10 cellular contexts compared by ENCODE assay signal in genomic region chr20:4951299-4951698, GRCh38. TPM values are rescaled to one million over a fixed set of nuclear protein-coding genes. Genes with fewer than 3 reads are reported as not detected.
DNase-seq lines count a peak whose midpoint lies in the region; ATAC-seq and TF ChIP-seq lines count a peak whose summit lies in the region.
"Had no signal": no experiment of that assay in that cellular context is flagged by ENCODE, and none has a peak within 500 bp of the region (broad histone marks: within the 10 kb centered on the region; RNA-seq: fewer than 3 reads in every experiment).

No MANE protein-coding gene starts in this region.

- H3F3A ChIP-seq in OCI-LY1 (ENCODE audit: insufficient read depth, low read length) = no peaks in the 10 kb centered on the region

- no peak overlapping the region for H3K9ac ChIP-seq in OCI-LY1 (ENCODE audit: low read length)
- no peak overlapping the region for H3K9ac ChIP-seq in muscle layer of colon (ENCODE audit: low read length)

- H3K4me1 ChIP-seq in OCI-LY1 (ENCODE audit: insufficient read depth, low read length, severe bottlenecking) (peaks cover 43% of the 10 kb centered on the region), esophagus squamous epithelium (peaks cover 0 to 43% (median 16%) of the 10 kb centered on the region in 3 donors), muscle layer of colon (ENCODE audit: insufficient read depth, low read length) (peaks cover 26% of the 10 kb centered on the region)

- H3K4me3 ChIP-seq in OCI-LY1 (ENCODE audit: low read depth, low read length, poor library complexity, severe bottlenecking) (no peak overlapping the region), esophagus squamous epithelium (no peak overlapping the region), muscle layer of colon (ENCODE audit: low read depth in 1 of 2, low read length in 2 of 2) (no peak overlapping the region)
- H3K4me3 ChIP-seq: BLaER1 treated with 17β-estradiol and CSF1 and Interleukin-3, amounts not matched to agents 10 nM and 100 nM had no signal

- H3K27me3 ChIP-seq in OCI-LY1 (ENCODE audit: insufficient read depth, low read length) = no peaks in the 10 kb centered on the region
- H3K27me3 ChIP-seq in esophagus squamous epithelium = no peaks in the 10 kb centered on the region
- no peaks in the 10 kb centered on the region for H3K27me3 ChIP-seq in muscle layer of colon (ENCODE audit: control insufficient read depth in 1 of 2, insufficient read depth in 2 of 2, low read length in 2 of 2)
- H3K27me3 ChIP-seq: BLaER1 treated with 17β-estradiol and CSF1 and Interleukin-3, amounts not matched to agents 10 nM and 100 nM had no signal

- no peaks in the 10 kb centered on the region for H3K9me2 ChIP-seq in OCI-LY1 (ENCODE audit: low read depth, low read length)

- TF ChIP-seq POLR2A in esophagus squamous epithelium (IDR thresholded peaks at IDR 0.05) = no peak

- no peak overlapping the region for H3K4me2 ChIP-seq in OCI-LY1 (ENCODE audit: low read length)

- no peak overlapping the region for H2AFZ ChIP-seq in OCI-LY1 (ENCODE audit: low read length)

- peak overlapping the region; percentile 75 for H3K27ac ChIP-seq in OCI-LY1 (ENCODE audit: low read depth, low read length, poor library complexity, severe bottlenecking)
- H3K27ac ChIP-seq in esophagus squamous epithelium = peak overlapping the region; percentile 52 to 84 (median 68)
- H3K27ac ChIP-seq in muscle layer of colon (ENCODE audit: low read depth, low read length) = peak overlapping the region; percentile 7

- no peak for ATAC-seq in activated CD4-positive, CD25-positive, alpha-beta regulatory T cell treated with anti-CD3 and anti-CD28 coated beads, Interleukin-2, amount 50 U/mL, for 24 hours

- H3K36me3 ChIP-seq in OCI-LY1 (ENCODE audit: insufficient read depth, low read length) (peaks cover 64% of the 10 kb centered on the region), esophagus squamous epithelium (peaks cover 0 to 8% (median 0%) of the 10 kb centered on the region in 3 donors), muscle layer of colon (ENCODE audit: insufficient read depth, low read length) (no peaks in the 10 kb centered on the region)

- peaks cover 33% of the 10 kb centered on the region for H3K79me2 ChIP-seq in OCI-LY1 (ENCODE audit: insufficient read depth, low read length)

- H3K4me1 Mint-ChIP-seq in activated naive CD8-positive, alpha-beta T cell treated with anti-CD3 and anti-CD28 coated beads for 36 hours = peaks cover 31% of the 10 kb centered on the region

- no peaks in the 10 kb centered on the region for H3K27me3 Mint-ChIP-seq in activated naive CD8-positive, alpha-beta T cell treated with anti-CD3 and anti-CD28 coated beads for 36 hours

- H3K9me3 ChIP-seq in OCI-LY1 (ENCODE audit: low read length) (peaks cover 6% of the 10 kb centered on the region; the same call in 1 of the 2 replicates), esophagus squamous epithelium (no peaks in the 10 kb centered on the region), muscle layer of colon (ENCODE audit: low read length) (no peaks in the 10 kb centered on the region)

- no peak overlapping the region for H3K27ac Mint-ChIP-seq in activated naive CD8-positive, alpha-beta T cell treated with anti-CD3 and anti-CD28 coated beads for 36 hours

- peaks cover 22% of the 10 kb centered on the region for H3K36me3 Mint-ChIP-seq in activated naive CD8-positive, alpha-beta T cell treated with anti-CD3 and anti-CD28 coated beads for 36 hours

- no peaks in the 10 kb centered on the region for H4K20me1 ChIP-seq in OCI-LY1 (ENCODE audit: insufficient read depth, low read length)

- no peak overlapping the region for H3K4me3 Mint-ChIP-seq in activated naive CD8-positive, alpha-beta T cell treated with anti-CD3 and anti-CD28 coated beads for 36 hours

- TF ChIP-seq CTCF in OCI-LY1 (IDR thresholded peaks at IDR 0.05; ENCODE audit: low read length) (no peak), esophagus squamous epithelium (IDR thresholded peaks at IDR 0.05) (no peak)

- WGBS in esophagus squamous epithelium, 2 donors = 21 to 22% methylated on average over 3 of the region's 3 CpGs

- H3K9me3 Mint-ChIP-seq in activated naive CD8-positive, alpha-beta T cell treated with anti-CD3 and anti-CD28 coated beads for 36 hours = no peaks in the 10 kb centered on the region

- intact Hi-C loops in esophagus squamous epithelium (cut with DNase I) = no loop called here

- DNase-seq in A172 (ENCODE audit: low spot score) = peak; percentile 84
- no peak for DNase-seq in esophagus squamous epithelium (lab: John Stamatoyannopoulos, UW)
- DNase-seq in DMS114 treated with DMSO at 0.1 percent for 48 hours (lab: John Stamatoyannopoulos, UW; ENCODE audit: unreplicated experiment) = no peak
- DNase-seq in stimulated activated CD8-positive, alpha-beta memory T cell treated with anti-CD3 and anti-CD28 coated beads, Interleukin-4, amount 100 ng/mL, for 48 hours = no peak
- DNase-seq in activated naive CD8-positive, alpha-beta T cell treated with anti-CD3 and anti-CD28 coated beads for 36 hours = no peak
- DNase-seq: NCI-H1436 treated with DMSO at 0.1 percent for 48 hours had no signal

RNA-seq across cellular contexts. Expression of gene SLC23A2, which starts 50.0 kb away (rescaled TPM):
- total RNA-seq in A172 (2014; rRNA removed; shearing (Covaris generic)) = 22.9 and 25.6 TPM in 2 replicates
- total RNA-seq in esophagus squamous epithelium = 10 to 100 TPM in 2 of 4 donors, 1 to 10 TPM in 2; 3.6 to 15.1 (median 11.1) TPM
- total RNA-seq in activated naive CD8-positive, alpha-beta T cell treated with anti-CD3 and anti-CD28 coated beads for 36 hours = 10 to 100 TPM; 23.2 TPM

Comparison
In these comparisons a context has a peak if more than half of its experiments do, and no peak if none do; other contexts are left out.
1. H3K27ac ChIP-seq: peak in every context shown above with its lines; median percentile 75 in OCI-LY1; 68 in esophagus squamous epithelium; 7 in muscle layer of colon.